ENCODE assay signal across 18 cellular contexts in genomic region chr2:46325178-46325928, GRCh38. TPM values are rescaled to one million over a fixed set of nuclear protein-coding genes. Genes with fewer than 3 reads are reported as not detected.
DNase-seq lines count a peak whose midpoint lies in the region; ATAC-seq and TF ChIP-seq lines count a peak whose summit lies in the region.
"Had no signal": no experiment of that assay in that cellular context is flagged by ENCODE, and none has a peak within 500 bp of the region (broad histone marks: within the 10 kb centered on the region; RNA-seq: fewer than 3 reads in every experiment).

No MANE protein-coding gene starts in this region.

- H3K4me3 ChIP-seq in Caco-2 (ENCODE audit: low read depth, low read length) (no peak overlapping the region), choroid plexus epithelial cell (ENCODE audit: low read depth, low read length) (no peak overlapping the region), liver (ENCODE audit: low read depth in 1 of 3, low read length in 3 of 3) (no peak overlapping the region)
- H3K4me3 ChIP-seq: adrenal gland, dorsolateral prefrontal cortex, GM23338, spleen had no signal

- H3K27me3 Mint-ChIP-seq in Caco-2 (ENCODE audit: insufficient read depth, unreplicated experiment) = no peaks in the 10 kb centered on the region

- DNase-seq in Caco-2 (no peak), OCI-M1 (lab: John Stamatoyannopoulos, UW) (peak; percentile 29), choroid plexus epithelial cell (ENCODE audit: low read depth) (peak; percentile 58), NCI-H446 treated with DMSO at 0.1 percent for 48 hours (lab: John Stamatoyannopoulos, UW) (no peak)
- DNase-seq in activated CD8-positive, alpha-beta memory T cell treated with anti-CD3 and anti-CD28 coated beads, Interleukin-2, amount 50 U/mL, for 48 hours = no peak
- DNase-seq in activated CD4-positive, CD25-positive, alpha-beta regulatory T cell (lab: John Stamatoyannopoulos, UW) = no peak
- DNase-seq: activated T-cell treated with anti-CD3 and anti-CD28 coated beads, Interleukin-2, amount 50 U/mL, for 72 hours; dorsolateral prefrontal cortex; KG1; NCI-H1417; NCI-H446; spleen had no signal

- H3K36me3 ChIP-seq in Caco-2 (ENCODE audit: control insufficient read depth, insufficient read depth, low read length) (no peaks in the 10 kb centered on the region), liver (ENCODE audit: control insufficient read depth in 4 of 4, insufficient read depth in 3 of 4, low read depth in 1 of 4, low read length in 3 of 4) (no peaks in the 10 kb centered on the region)
- H3K36me3 ChIP-seq: adrenal gland, spleen had no signal

- H3K27ac Mint-ChIP-seq in Caco-2 (ENCODE audit: unreplicated experiment) = peak overlapping the region; percentile 89
- H3K27ac Mint-ChIP-seq: activated T-cell treated with anti-CD3 and anti-CD28 coated beads, Interleukin-2, amount 50 U/mL, for 72 hours; GM23338; T-helper 2 cell treated with Interferon-gamma antibody and Interleukin-4, amounts not matched to agents 5 μg/mL and 100 μg/mL, for 36 hours had no signal

- no peak overlapping the region for H3K9ac ChIP-seq in liver (ENCODE audit: low read depth in 1 of 2, low read length in 2 of 2)

- H3K4me1 ChIP-seq in Caco-2 = peaks cover 39% of the 10 kb centered on the region
- peaks cover 24 to 86% (median 65%) of the 10 kb centered on the region in 4 donors for H3K4me1 ChIP-seq in liver (ENCODE audit: control insufficient read depth in 4 of 4, insufficient read depth in 4 of 4, low read length in 3 of 4)

- H3K9me3 ChIP-seq in Caco-2 = no peaks in the 10 kb centered on the region
- no peaks in the 10 kb centered on the region for H3K9me3 ChIP-seq in liver (ENCODE audit: control insufficient read depth in 4 of 4, low read length in 3 of 4)
- H3K9me3 ChIP-seq: adrenal gland, spleen had no signal

- CTCF ChIA-PET in Caco-2 (lab: Charles Lee) = no interaction called here

- BruUV-seq in Caco-2 (replicated peaks; lab: Mats Ljungman, UMichigan) = no TSS peak

- peak overlapping the region; percentile 86 to 93 for H3K27ac ChIP-seq in liver (ENCODE audit: low read depth in 1 of 2, low read length in 2 of 2)
- H3K27ac ChIP-seq: adrenal gland had no signal

- H3K27me3 ChIP-seq in Caco-2 (replicated peaks; ENCODE audit: control insufficient read depth, insufficient read depth, low read length) = no peaks in the 10 kb centered on the region
- no peaks in the 10 kb centered on the region for H3K27me3 ChIP-seq in liver (ENCODE audit: control insufficient read depth in 4 of 4, insufficient read depth in 4 of 4, low read length in 3 of 4)
- H3K27me3 ChIP-seq: adrenal gland, spleen had no signal

- intact Hi-C loops in Caco-2 (cut with micrococcal nuclease; ENCODE audit: unreplicated experiment) = no loop called here

- no peaks in the 10 kb centered on the region for H3K9me3 Mint-ChIP-seq in Caco-2 (ENCODE audit: unreplicated experiment)
- H3K9me3 Mint-ChIP-seq: activated T-cell treated with anti-CD3 and anti-CD28 coated beads, Interleukin-2, amount 50 U/mL, for 72 hours; GM23338; T-helper 2 cell treated with Interferon-gamma antibody and Interleukin-4, amounts not matched to agents 5 μg/mL and 100 μg/mL, for 36 hours had no signal

- TF ChIP-seq CTCF in Caco-2 (IDR thresholded peaks at IDR 0.05; ENCODE audit: insufficient read depth in 1 of 2, low read depth in 1 of 2, low read length in 1 of 2, severe bottlenecking in 1 of 2, unreplicated experiment in 1 of 2) (no peak), choroid plexus epithelial cell (conservative IDR thresholded peaks at IDR 0.05; ENCODE audit: low read depth, low read length) (no peak), liver (IDR thresholded peaks at IDR 0.05; ENCODE audit: low read depth, low read length, missing input control) (no peak)

- peaks cover 39% of the 10 kb centered on the region for H3K36me3 Mint-ChIP-seq in Caco-2 (ENCODE audit: insufficient read depth, unreplicated experiment)

- WGBS in liver = 82% methylated on average over 6 of the region's 6 CpGs

- H3K4me1 Mint-ChIP-seq in Caco-2 (ENCODE audit: low read depth, unreplicated experiment) = peaks cover 42% of the 10 kb centered on the region

- no peak overlapping the region for H3K4me3 Mint-ChIP-seq in Caco-2 (ENCODE audit: unreplicated experiment)
- H3K4me3 Mint-ChIP-seq: activated T-cell treated with anti-CD3 and anti-CD28 coated beads, Interleukin-2, amount 50 U/mL, for 72 hours; GM23338; T-helper 2 cell treated with Interferon-gamma antibody and Interleukin-4, amounts not matched to agents 5 μg/mL and 100 μg/mL, for 36 hours had no signal

- POLR2A ChIA-PET in Caco-2 (lab: Charles Lee) = no interaction called here

- no peak for ATAC-seq in HG02623 (IDR thresholded peaks at IDR 0.05; ENCODE audit: unreplicated experiment)
- ATAC-seq: activated T-cell treated with anti-CD3 and anti-CD28 coated beads, Interleukin-2, amount 50 U/mL, for 72 hours; GM23338; Panc1 had no signal

- TF ChIP-seq RAD21 in liver (IDR thresholded peaks at IDR 0.05) = no peak

TF ChIP-seq in liver, 16 proteins besides CTCF, POLR2A, EP300 and RAD21:
- TF ChIP-seq HNF4A (conservative IDR thresholded peaks at IDR 0.05) (no peak), YY1 (IDR thresholded peaks at IDR 0.05) (no peak), HNF4G (IDR thresholded peaks at IDR 0.05) (no peak), TAF1 (conservative IDR thresholded peaks at IDR 0.05) (no peak), GABPA (IDR thresholded peaks at IDR 0.05 in 1 of 2, conservative IDR thresholded peaks at IDR 0.05 in 1 of 2) (no peak), REST (IDR thresholded peaks at IDR 0.05) (no peak), ZBTB33 (IDR thresholded peaks at IDR 0.05) (no peak), MAX (IDR thresholded peaks at IDR 0.05) (no peak), SP1 (IDR thresholded peaks at IDR 0.05) (no peak), RXRA (IDR thresholded peaks at IDR 0.05) (peak in 1 of 2 donors; percentile 25), JUND (IDR thresholded peaks at IDR 0.05) (peak in 1 of 2 donors; percentile 44), FOXA2 (IDR thresholded peaks at IDR 0.05) (no peak), ATF3 (IDR thresholded peaks at IDR 0.05) (no peak), EGR1 (IDR thresholded peaks at IDR 0.05; ENCODE audit: low read depth in 2 of 2) (peak in 1 of 2 donors; percentile 49), FOXA1 (IDR thresholded peaks at IDR 0.05) (no peak), NR2F2 (IDR thresholded peaks at IDR 0.05) (no peak)

RNA-seq across cellular contexts. Expression of gene EPAS1, which starts 28.1 kb away (rescaled TPM):
- total RNA-seq in Caco-2 (2022) = 68.1 and 77.3 TPM in 2 replicates
- total RNA-seq in liver = 100 to 1,000 TPM in 1 of 2 donors, 10 to 100 TPM in 1; 51.5 to 193 TPM
- 10 to 100 TPM; 26.2 to 70.7 TPM for polyA plus RNA-seq in liver

Comparison
In these comparisons a context has a peak if more than half of its experiments do, and no peak if none do; other contexts are left out.
1. DNase-seq: peak in OCI-M1 (single experiment) and choroid plexus epithelial cell (single experiment); none in Caco-2 (0 of 2), activated CD8-positive, alpha-beta memory T cell treated with anti-CD3 and anti-CD28 coated beads, Interleukin-2, amount 50 U/mL, for 48 hours (single experiment), activated CD4-positive, CD25-positive, alpha-beta regulatory T cell (0 of 4) and NCI-H446 treated with DMSO at 0.1 percent for 48 hours (single experiment).